Comparison of ENCODE assay signal across 22 cellular contexts in genomic region chr6:139335447-139336210, GRCh38. TPM values are rescaled to one million over a fixed set of nuclear protein-coding genes. Genes with fewer than 3 reads are reported as not detected.
A peak's percentile ranks its signal among the peaks of the same experiment; 100 is the strongest.
DNase-seq lines count a peak whose midpoint lies in the region; ATAC-seq and TF ChIP-seq lines count a peak whose summit lies in the region.
"Had no signal": no experiment of that assay in that cellular context is flagged by ENCODE, and none has a peak within 500 bp of the region (broad histone marks: within the 10 kb centered on the region; RNA-seq: fewer than 3 reads in every experiment).

No MANE protein-coding gene starts in this region.

- H3K27me3 Mint-ChIP-seq in dendritic cell treated with granulocyte-macrophage colony-stimulating factor and Interleukin-4, amounts not matched to agents 40 ng/mL and 50 ng/mL, for 4 days, result no peaks in the 10 kb centered on the region
- no peaks in the 10 kb centered on the region for H3K27me3 Mint-ChIP-seq in nephron (ENCODE audit: low read depth)
- no peaks in the 10 kb centered on the region for H3K27me3 Mint-ChIP-seq in Calu3 (ENCODE audit: unreplicated experiment)
- H3K27me3 Mint-ChIP-seq in WTC11 (ENCODE audit: low read depth), result no peaks in the 10 kb centered on the region
- H3K27me3 Mint-ChIP-seq: B cell had no signal

- TF ChIP-seq EP300 in SK-N-SH (IDR thresholded peaks at IDR 0.05; ENCODE audit: borderline replicate concordance in 1 of 2, low read depth in 1 of 2, low read length in 1 of 2), result no peak

- no peak for TF ChIP-seq RAD21 in SK-N-SH (IDR thresholded peaks at IDR 0.05; ENCODE audit: low read length)

- peak overlapping the region; percentile 72 for H2AFZ ChIP-seq in SK-N-SH (ENCODE audit: low read depth)

- no peak overlapping the region for H3K9ac ChIP-seq in SK-N-SH

- no peak for DNase-seq in SK-N-SH
- no peak for DNase-seq in thoracic aorta (ENCODE audit: low spot score)
- no peak for DNase-seq in Calu3
- no peak for DNase-seq in WTC11 (ENCODE audit: low spot score)
- DNase-seq: activated CD4-positive, alpha-beta T cell treated with anti-CD3 and anti-CD28 coated beads for 1 hour; H9; KG1; NCI-H2107; NCI-H524; nucleus accumbens; stimulated activated CD4-positive, alpha-beta T cell treated with anti-CD3 and anti-CD28 coated beads, Interleukin-2, amount 100 ng/mL, for 48 hours; T-helper 9 cell had no signal

- no peaks in the 10 kb centered on the region for H3K36me3 ChIP-seq in SK-N-SH (replicated peaks in 1 of 2; ENCODE audit: control insufficient read depth in 1 of 2, insufficient read depth in 2 of 2, low read length in 1 of 2)
- no peaks in the 10 kb centered on the region for H3K36me3 ChIP-seq in thoracic aorta
- H3K36me3 ChIP-seq: adrenal gland, right lobe of liver had no signal

- H3K9me2 ChIP-seq in SK-N-SH, result no peaks in the 10 kb centered on the region

- no peaks in the 10 kb centered on the region for H3K79me2 ChIP-seq in SK-N-SH (ENCODE audit: insufficient read depth)

- H3K27ac Mint-ChIP-seq in dendritic cell treated with granulocyte-macrophage colony-stimulating factor and Interleukin-4, amounts not matched to agents 40 ng/mL and 50 ng/mL, for 4 days, result peak overlapping the region; percentile 10
- H3K27ac Mint-ChIP-seq in nephron, result peak overlapping the region in 2 of 3 experiments; percentile 35 to 51
- no peak overlapping the region for H3K27ac Mint-ChIP-seq in Calu3 (ENCODE audit: unreplicated experiment)
- H3K27ac Mint-ChIP-seq in WTC11, result no peak overlapping the region
- H3K27ac Mint-ChIP-seq: activated T-helper 2 cell treated with anti-CD3 and anti-CD28 coated beads, Interferon-gamma antibody, Interleukin-2, Interleukin-4, amounts not matched to agents 10 μg/mL and 5 μg/mL and 100 μg/mL, durations not matched to agents 14 hours and 24 hours and 36 hours; B cell; H9 had no signal

- H3K4me1 ChIP-seq in SK-N-SH (ENCODE audit: control insufficient read depth in 1 of 2, insufficient read depth in 2 of 2, low read depth in 1 of 2, low read length in 1 of 2) (peaks cover 0 to 7% of the 10 kb centered on the region in 2 experiments; a peak in 1 of 4 replicates), thoracic aorta (ENCODE audit: control insufficient read depth in 1 of 2, low read depth in 2 of 2) (peaks cover 17 to 32% of the 10 kb centered on the region in 2 donors)
- H3K4me1 ChIP-seq: adrenal gland, right lobe of liver had no signal

- BruUV-seq in Calu3 (replicated peaks; lab: Mats Ljungman, UMichigan), result no TSS peak

- H3F3A ChIP-seq in SK-N-SH (replicated peaks; ENCODE audit: insufficient read depth), result peaks cover 7% of the 10 kb centered on the region

- H3K4me3 Mint-ChIP-seq in dendritic cell treated with granulocyte-macrophage colony-stimulating factor and Interleukin-4, amounts not matched to agents 40 ng/mL and 50 ng/mL, for 4 days, result no peak overlapping the region
- no peak overlapping the region for H3K4me3 Mint-ChIP-seq in nephron
- no peak overlapping the region for H3K4me3 Mint-ChIP-seq in Calu3 (ENCODE audit: low read depth, unreplicated experiment)
- H3K4me3 Mint-ChIP-seq in WTC11, result no peak overlapping the region
- H3K4me3 Mint-ChIP-seq: B cell, H9 had no signal

- H3K27me3 ChIP-seq in SK-N-SH (ENCODE audit: insufficient read depth) (no peaks in the 10 kb centered on the region; the same call in 1 of the 2 replicates), thoracic aorta (replicated peaks; ENCODE audit: insufficient read depth) (no peaks in the 10 kb centered on the region)
- H3K27me3 ChIP-seq: adrenal gland, right lobe of liver had no signal

- no peaks in the 10 kb centered on the region for H3K9me3 Mint-ChIP-seq in dendritic cell treated with granulocyte-macrophage colony-stimulating factor and Interleukin-4, amounts not matched to agents 40 ng/mL and 50 ng/mL, for 4 days
- peaks cover 10% of the 10 kb centered on the region for H3K9me3 Mint-ChIP-seq in nephron
- no peaks in the 10 kb centered on the region for H3K9me3 Mint-ChIP-seq in Calu3 (ENCODE audit: low read depth, unreplicated experiment)
- peaks cover 4% of the 10 kb centered on the region; the same call in 1 of the 2 replicates for H3K9me3 Mint-ChIP-seq in WTC11
- H3K9me3 Mint-ChIP-seq: H9 had no signal

- WGBS in SK-N-SH (ENCODE audit: low lambda C conversion rate), result 19% methylated on average over 5 of the region's 5 CpGs

- ATAC-seq in SK-N-SH treated with all-trans-retinoic acid at 6 μM for 48 hours, result no peak
- ATAC-seq in thoracic aorta (ENCODE audit: insufficient number of reproducible peaks, low FRiP score, low read depth), result no peak
- ATAC-seq in WTC11, result no peak
- ATAC-seq in GM19023 (IDR thresholded peaks at IDR 0.05; ENCODE audit: unreplicated experiment), result no peak

- H3K27ac ChIP-seq in SK-N-SH (ENCODE audit: low read depth in 2 of 2, low read length in 1 of 2) (peak overlapping the region in 1 of 2 experiments; percentile 55; a peak in 2 of 4 replicates), thoracic aorta (peak overlapping the region; percentile 72 to 76)
- H3K27ac ChIP-seq: 22Rv1, right lobe of liver had no signal

- TF ChIP-seq CTCF in SK-N-SH (IDR thresholded peaks at IDR 0.05) (no peak), nephron (IDR thresholded peaks at IDR 0.05; ENCODE audit: unreplicated experiment in 3 of 3) (no peak), thoracic aorta (IDR thresholded peaks at IDR 0.05) (no peak), Calu3 (IDR thresholded peaks at IDR 0.05; ENCODE audit: unreplicated experiment) (no peak), WTC11 (IDR thresholded peaks at IDR 0.05) (no peak)

- H3K4me3 ChIP-seq in SK-N-SH (ENCODE audit: low read depth in 2 of 2, low read length in 1 of 2) (no peak overlapping the region), thoracic aorta (no peak overlapping the region)
- H3K4me3 ChIP-seq: adrenal gland, mucosa of descending colon, right lobe of liver had no signal

- no peaks in the 10 kb centered on the region for H3K9me3 ChIP-seq in SK-N-SH
- no peaks in the 10 kb centered on the region for H3K9me3 ChIP-seq in thoracic aorta
- H3K9me3 ChIP-seq: adrenal gland, mucosa of descending colon, right lobe of liver had no signal

- H3K4me1 Mint-ChIP-seq in dendritic cell treated with granulocyte-macrophage colony-stimulating factor and Interleukin-4, amounts not matched to agents 40 ng/mL and 50 ng/mL, for 4 days (ENCODE audit: low read depth), result peaks cover 46% of the 10 kb centered on the region
- peaks cover 29% of the 10 kb centered on the region for H3K4me1 Mint-ChIP-seq in nephron
- H3K4me1 Mint-ChIP-seq in Calu3 (ENCODE audit: low read depth, unreplicated experiment), result no peaks in the 10 kb centered on the region
- H3K4me1 Mint-ChIP-seq in WTC11, result peaks cover 5% of the 10 kb centered on the region

- no peak overlapping the region; the same call in 1 of the 2 replicates for H3K4me2 ChIP-seq in SK-N-SH

- CTCF ChIA-PET in SK-N-SH (lab: Yijun Ruan, JAX), result no interaction called here
- CTCF ChIA-PET in Calu3 (lab: Charles Lee), result no interaction called here
- CTCF ChIA-PET in WTC11 (lab: Charles Lee), result interaction anchor here (1.0 to 1.5 kb wide), 2 partner anchors 78 to 85 kb away, joined by 6 to 8 read pairs; no protein-coding TSS in a partner anchor

- no peaks in the 10 kb centered on the region for H4K20me1 ChIP-seq in SK-N-SH (ENCODE audit: insufficient read depth)

- POLR2A ChIA-PET in SK-N-SH (lab: Yijun Ruan, JAX) (no interaction called here), WTC11 (lab: Charles Lee) (no interaction called here)

- intact Hi-C loops in dendritic cell treated with granulocyte-macrophage colony-stimulating factor and Interleukin-4, amounts not matched to agents 40 ng/mL and 50 ng/mL, for 4 days (cut with micrococcal nuclease), result no loop called here
- intact Hi-C loops in Calu3 (cut with micrococcal nuclease; ENCODE audit: unreplicated experiment), result no loop called here

- H3K36me3 Mint-ChIP-seq in dendritic cell treated with granulocyte-macrophage colony-stimulating factor and Interleukin-4, amounts not matched to agents 40 ng/mL and 50 ng/mL, for 4 days (ENCODE audit: low read depth), result no peaks in the 10 kb centered on the region
- H3K36me3 Mint-ChIP-seq in nephron (ENCODE audit: low read depth) (no peaks in the 10 kb centered on the region), Calu3 (ENCODE audit: insufficient read depth, unreplicated experiment) (no peaks in the 10 kb centered on the region), WTC11 (no peaks in the 10 kb centered on the region)

TF ChIP-seq in SK-N-SH, 30 proteins besides CTCF, POLR2A, EP300 and RAD21 (continues in another document):
- TF ChIP-seq FOSL2 (IDR thresholded peaks at IDR 0.05; ENCODE audit: borderline replicate concordance, low read depth), result no peak
- TF ChIP-seq JUND (IDR thresholded peaks at IDR 0.05), result no peak
- TF ChIP-seq RCOR1 (IDR thresholded peaks at IDR 0.05; ENCODE audit: low read length), result no peak
- TF ChIP-seq MAX (IDR thresholded peaks at IDR 0.05; ENCODE audit: low read depth), result no peak

TF ChIP-seq in WTC11, 78 proteins besides CTCF, POLR2A, EP300 and RAD21:
- TF ChIP-seq TP53 (CRISPR knock-in tag; IDR thresholded peaks at IDR 0.05), result no peak
- no peak for TF ChIP-seq ZBTB43 (CRISPR knock-in tag; IDR thresholded peaks at IDR 0.05)

RNA-seq across cellular contexts. Expression of gene CITED2, which starts 38.8 kb away (rescaled TPM):
- polyA plus RNA-seq in SK-N-SH (2012; rRNA removed), result 159 and 173 TPM in 2 replicates
- polyA plus RNA-seq in SK-N-SH (2012; cell fraction: cytosol; rRNA removed), result 133 and 135 TPM in 2 replicates
- polyA plus RNA-seq in SK-N-SH (2012; cell fraction: nucleus; rRNA removed), result 156 and 252 TPM in 2 replicates
- total RNA-seq in thoracic aorta, result 10 to 100 TPM; 43.5 to 62.7 TPM
- 21.4 and 29.6 TPM in 2 replicates for total RNA-seq in Calu3 (2022)
- 63.4 to 82.3 TPM (median 81.8 TPM) in 3 replicates for total RNA-seq in WTC11 (2021)

RNA-seq across cellular contexts. Expression of gene TXLNB, which starts 43.8 kb away (rescaled TPM):
- 0.12 and 0.19 TPM in 2 replicates for polyA plus RNA-seq in SK-N-SH (2012; rRNA removed)
- polyA plus RNA-seq in SK-N-SH (2012; cell fraction: cytosol; rRNA removed), result 0.16 and 0.22 TPM in 2 replicates
- polyA plus RNA-seq in SK-N-SH (2012; cell fraction: nucleus; rRNA removed), result 0.20 and 0.48 TPM in 2 replicates
- total RNA-seq in thoracic aorta (under 1 TPM; 0.49 to 0.81 TPM), Calu3 (2022) (0.07 TPM in 1 of 2 replicates, not detected in the other), WTC11 (2021) (0.07 to 0.16 TPM (median 0.15 TPM) in 3 replicates)

Comparison
In these comparisons a context has a peak if more than half of its experiments do, and no peak if none do; other contexts are left out.
1. H3K27ac Mint-ChIP-seq: peak in dendritic cell treated with granulocyte-macrophage colony-stimulating factor and Interleukin-4, amounts not matched to agents 40 ng/mL and 50 ng/mL, for 4 days (single experiment) and nephron (2 of 3); none in Calu3 (single experiment) and WTC11 (single experiment).